Comparison of ENCODE assay signal across 25 cellular contexts in the genomic region with DNA sequence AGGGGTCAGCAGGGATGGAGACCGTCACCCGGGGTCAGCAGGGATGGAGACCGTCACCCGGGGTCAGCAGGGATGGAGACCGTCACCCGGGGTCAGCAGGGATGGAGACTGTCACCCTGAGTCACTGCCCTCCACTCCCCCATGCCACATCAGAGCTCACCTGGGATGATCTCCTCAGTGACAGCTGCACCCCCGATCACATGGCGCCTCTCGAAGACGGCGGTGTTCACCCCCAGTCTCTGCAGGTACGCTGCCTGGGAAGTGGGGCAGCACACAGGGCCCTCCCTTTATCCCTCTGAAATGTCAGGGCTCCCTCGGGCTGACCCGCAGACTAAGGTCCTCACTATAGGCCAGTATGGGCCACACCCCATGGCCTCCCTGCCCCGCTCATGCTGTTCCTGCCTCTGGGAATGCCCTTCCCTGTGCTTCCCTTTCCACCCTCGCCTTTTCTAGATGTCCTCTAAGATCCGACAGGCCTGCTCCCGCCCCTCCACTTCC.
"Had no signal": no experiment of that assay in that cellular context is flagged by ENCODE, and none has a peak within 500 bp of the region (broad histone marks: within the 10 kb centered on the region; RNA-seq: fewer than 3 reads in every experiment).

No MANE protein-coding gene starts in this region.

- H3K4me1 Mint-ChIP-seq: endodermal cell had no signal

- H3K4me3 Mint-ChIP-seq: dendritic cell treated with granulocyte-macrophage colony-stimulating factor and Interleukin-4, amounts not matched to agents 40 ng/mL and 50 ng/mL, for 4 days; effector memory CD8-positive, alpha-beta T cell; endodermal cell; memory B cell; naive thymus-derived CD4-positive, alpha-beta T cell had no signal

- H3K4me1 ChIP-seq: left lung had no signal

- H3K9me3 ChIP-seq: esophagus squamous epithelium, gastrocnemius medialis, heart right ventricle, left lung had no signal

- H3K9me3 Mint-ChIP-seq: dendritic cell treated with granulocyte-macrophage colony-stimulating factor and Interleukin-4, amounts not matched to agents 40 ng/mL and 50 ng/mL, for 4 days; effector memory CD8-positive, alpha-beta T cell; endodermal cell; memory B cell; naive thymus-derived CD4-positive, alpha-beta T cell had no signal

- H3K36me3 ChIP-seq: gastrocnemius medialis had no signal

- H3K4me3 ChIP-seq: coronary artery, esophagus squamous epithelium, gastrocnemius medialis, heart right ventricle, left lung, lung had no signal

- H3K27me3 Mint-ChIP-seq: dendritic cell treated with granulocyte-macrophage colony-stimulating factor and Interleukin-4, amounts not matched to agents 40 ng/mL and 50 ng/mL, for 4 days; effector memory CD8-positive, alpha-beta T cell; naive thymus-derived CD4-positive, alpha-beta T cell had no signal

- H3K27ac Mint-ChIP-seq: dendritic cell treated with granulocyte-macrophage colony-stimulating factor and Interleukin-4, amounts not matched to agents 40 ng/mL and 50 ng/mL, for 4 days; endodermal cell; memory B cell; naive thymus-derived CD4-positive, alpha-beta T cell had no signal

- ATAC-seq: effector memory CD8-positive, alpha-beta T cell; esophagus mucosa; gastrocnemius medialis; left cardiac atrium; naive thymus-derived CD4-positive, alpha-beta T cell had no signal

- H3K27me3 ChIP-seq: esophagus squamous epithelium, gastrocnemius medialis, heart right ventricle, left lung had no signal

- H3K27ac ChIP-seq: coronary artery, epithelial cell of prostate, esophagus squamous epithelium, heart right ventricle, left lung had no signal

- DNase-seq: effector CD8-positive, alpha-beta T cell; effector memory CD8-positive, alpha-beta T cell; endodermal cell; erythroblast; esophagus squamous epithelium; foreskin fibroblast; foreskin melanocyte; gastrocnemius medialis; glutamatergic neuron; head of caudate nucleus; heart right ventricle; hippocampal formation; left cardiac atrium; left ventricle myocardium superior; mammary epithelial cell; mesendoderm; midbrain; naive thymus-derived CD4-positive, alpha-beta T cell had no signal
